Comparison of ENCODE assay signal across 15 cellular contexts in the genomic region with DNA sequence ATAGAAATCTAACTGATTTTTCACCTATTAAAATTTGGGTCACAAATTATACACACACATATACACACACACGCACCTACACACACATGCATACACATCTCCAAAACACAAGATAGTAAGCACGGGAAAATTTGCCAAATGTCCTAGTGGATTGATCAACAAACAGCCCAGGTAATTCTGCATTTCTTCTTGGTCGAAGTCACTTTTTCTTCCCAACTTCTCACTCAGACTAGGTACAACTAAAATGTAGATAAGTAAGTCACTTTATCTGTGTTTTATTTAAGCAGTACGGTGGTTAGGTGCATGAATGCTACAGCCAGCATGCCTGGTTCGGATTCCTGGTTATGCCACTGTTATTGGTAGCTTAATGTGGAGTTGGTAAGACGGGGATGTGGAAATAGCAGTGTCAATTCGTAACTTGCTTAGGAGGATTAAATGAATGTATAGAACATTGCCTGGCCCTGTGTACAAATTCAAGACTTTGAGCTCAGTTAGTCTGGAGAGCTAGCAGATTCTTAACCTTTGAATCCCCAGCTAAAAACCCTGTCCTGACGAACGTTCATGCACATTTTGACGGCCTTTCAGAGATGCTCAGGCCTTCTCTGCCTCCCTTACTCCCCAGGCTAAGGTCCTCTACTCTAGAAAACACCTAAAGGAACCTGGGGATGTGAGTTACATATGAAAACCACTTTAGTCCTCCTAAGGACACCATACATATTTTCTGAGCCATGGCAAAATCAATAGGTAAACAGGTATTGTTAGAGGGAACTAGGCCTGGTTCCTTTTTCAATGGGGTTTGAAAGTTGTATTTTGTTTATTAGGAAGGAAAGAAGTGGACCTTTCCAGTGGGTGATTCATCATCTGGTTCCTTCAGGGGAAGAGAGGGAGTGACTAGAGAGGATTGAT. TPM values are rescaled to one million over a fixed set of nuclear protein-coding genes. Genes with fewer than 3 reads are reported as not detected.
DNase-seq lines count a peak whose midpoint lies in the region; ATAC-seq and TF ChIP-seq lines count a peak whose summit lies in the region.
"Had no signal": no experiment of that assay in that cellular context is flagged by ENCODE, and none has a peak within 500 bp of the region (broad histone marks: within the 10 kb centered on the region; RNA-seq: fewer than 3 reads in every experiment).

No MANE protein-coding gene starts in this region.

- no peak for ATAC-seq in HG02623 (IDR thresholded peaks at IDR 0.05; ENCODE audit: unreplicated experiment)
- no peak for ATAC-seq in HG03175 (IDR thresholded peaks at IDR 0.05; ENCODE audit: unreplicated experiment)

- H3K4me1 ChIP-seq in Caco-2 = peaks cover 27% of the 10 kb centered on the region
- peaks cover 27% of the 10 kb centered on the region for H3K4me1 ChIP-seq in SJSA1 (replicated peaks)
- peaks cover 0 to 34% (median 19%) of the 10 kb centered on the region in 3 donors for H3K4me1 ChIP-seq in esophagus squamous epithelium
- no peaks in the 10 kb centered on the region for H3K4me1 ChIP-seq in prostate gland (replicated peaks)
- H3K4me1 ChIP-seq in adrenal gland (replicated peaks in 1 of 2) = no peaks in the 10 kb centered on the region

- H3K4me3 ChIP-seq in Caco-2 (ENCODE audit: low read depth, low read length) (no peak overlapping the region), SJSA1 (no peak overlapping the region), esophagus squamous epithelium (no peak overlapping the region), prostate gland (no peak overlapping the region), adrenal gland (no peak overlapping the region)
- H3K4me3 ChIP-seq: SK-N-MC had no signal

- POLR2A ChIA-PET in Caco-2 (lab: Charles Lee) = no interaction called here
- POLR2A ChIA-PET in activated CD4-positive, alpha-beta memory T cell treated with anti-CD3 and anti-CD28 coated beads for 36 hours (lab: Charles Lee) = no interaction called here

- intact Hi-C loops in Caco-2 (cut with micrococcal nuclease; ENCODE audit: unreplicated experiment) = loop anchor here (1.0 kb wide), 3 partner anchors 10 to 20 kb away; no protein-coding TSS in a partner anchor
- intact Hi-C loops in esophagus squamous epithelium (cut with DNase I) = no loop called here
- intact Hi-C loops in prostate gland (cut with DNase I) = no loop called here
- intact Hi-C loops in activated CD4-positive, alpha-beta memory T cell treated with anti-CD3 and anti-CD28 coated beads for 36 hours (cut with micrococcal nuclease) = no loop called here
- intact Hi-C loops in adrenal gland (cut with DNase I) = no loop called here

- CTCF ChIA-PET in Caco-2 (lab: Charles Lee) = interaction anchor here (0.7 kb wide), 1 partner anchor 19 kb away, joined by 3 read pairs; no protein-coding TSS in a partner anchor
- CTCF ChIA-PET in activated CD4-positive, alpha-beta memory T cell treated with anti-CD3 and anti-CD28 coated beads for 36 hours (lab: Charles Lee) = interaction anchor here (1.4 kb wide), 1 partner anchor 20 kb away, joined by 5 read pairs; no protein-coding TSS in a partner anchor

- WGBS in esophagus squamous epithelium, 2 donors = 55 to 63% methylated on average over 10 of the region's 10 CpGs
- WGBS in prostate gland = 87% methylated on average over 10 of the region's 10 CpGs
- WGBS in adrenal gland, 4 donors = 87 to 93% (median 91%) methylated on average over 10 of the region's 10 CpGs

- H3K4me3 Mint-ChIP-seq in Caco-2 (ENCODE audit: unreplicated experiment) = peak overlapping the region; percentile 10
- H3K4me3 Mint-ChIP-seq in activated CD4-positive, alpha-beta memory T cell treated with anti-CD3 and anti-CD28 coated beads for 36 hours = no peak overlapping the region

- H3K27me3 ChIP-seq in Caco-2 (replicated peaks; ENCODE audit: control insufficient read depth, insufficient read depth, low read length) (no peaks in the 10 kb centered on the region), SJSA1 (replicated peaks) (no peaks in the 10 kb centered on the region), esophagus squamous epithelium (no peaks in the 10 kb centered on the region), prostate gland (replicated peaks; ENCODE audit: insufficient read depth) (no peaks in the 10 kb centered on the region), adrenal gland (peaks cover 4% of the 10 kb centered on the region)

- H3K27ac ChIP-seq in SJSA1 = peak overlapping the region; percentile 49; the same call in 1 of the 2 replicates
- peak overlapping the region; percentile 75 to 89 (median 82) for H3K27ac ChIP-seq in esophagus squamous epithelium
- H3K27ac ChIP-seq in prostate gland = peak overlapping the region; percentile 55 to 64
- H3K27ac ChIP-seq in adrenal gland = peak overlapping the region in 2 of 5 donors; percentile 27 to 35
- H3K27ac ChIP-seq: SK-N-MC had no signal

- TF ChIP-seq CTCF in Caco-2 (IDR thresholded peaks at IDR 0.05; ENCODE audit: insufficient read depth in 1 of 2, low read depth in 1 of 2, low read length in 1 of 2, severe bottlenecking in 1 of 2, unreplicated experiment in 1 of 2) = no peak
- no peak for TF ChIP-seq CTCF in esophagus squamous epithelium (IDR thresholded peaks at IDR 0.05)
- no peak for TF ChIP-seq CTCF in prostate gland (IDR thresholded peaks at IDR 0.05)
- no peak for TF ChIP-seq CTCF in adrenal gland (IDR thresholded peaks at IDR 0.05)

- no peaks in the 10 kb centered on the region for H3K9me3 Mint-ChIP-seq in Caco-2 (ENCODE audit: unreplicated experiment)
- H3K9me3 Mint-ChIP-seq in activated CD4-positive, alpha-beta memory T cell treated with anti-CD3 and anti-CD28 coated beads for 36 hours = no peaks in the 10 kb centered on the region

- H3K27me3 Mint-ChIP-seq in Caco-2 (ENCODE audit: insufficient read depth, unreplicated experiment) = no peaks in the 10 kb centered on the region
- H3K27me3 Mint-ChIP-seq in activated CD4-positive, alpha-beta memory T cell treated with anti-CD3 and anti-CD28 coated beads for 36 hours = no peaks in the 10 kb centered on the region

- H3K4me1 Mint-ChIP-seq in Caco-2 (ENCODE audit: low read depth, unreplicated experiment) = peaks cover 19% of the 10 kb centered on the region
- H3K4me1 Mint-ChIP-seq in activated CD4-positive, alpha-beta memory T cell treated with anti-CD3 and anti-CD28 coated beads for 36 hours (ENCODE audit: low read depth) = no peaks in the 10 kb centered on the region

- TSS peak; percentile 96 for BruUV-seq in Caco-2 (replicated peaks; lab: Mats Ljungman, UMichigan)

- TF ChIP-seq POLR2A in esophagus squamous epithelium (IDR thresholded peaks at IDR 0.05) (no peak), prostate gland (IDR thresholded peaks at IDR 0.05) (no peak), adrenal gland (IDR thresholded peaks at IDR 0.05) (no peak)

- no peaks in the 10 kb centered on the region for H3K9me3 ChIP-seq in Caco-2
- no peaks in the 10 kb centered on the region for H3K9me3 ChIP-seq in SJSA1 (replicated peaks)
- H3K9me3 ChIP-seq in esophagus squamous epithelium = no peaks in the 10 kb centered on the region
- H3K9me3 ChIP-seq in prostate gland = no peaks in the 10 kb centered on the region
- no peaks in the 10 kb centered on the region for H3K9me3 ChIP-seq in adrenal gland (replicated peaks in 1 of 3)

- H3K36me3 ChIP-seq in Caco-2 (ENCODE audit: control insufficient read depth, insufficient read depth, low read length) (no peaks in the 10 kb centered on the region), SJSA1 (no peaks in the 10 kb centered on the region), esophagus squamous epithelium (no peaks in the 10 kb centered on the region), prostate gland (no peaks in the 10 kb centered on the region), adrenal gland (replicated peaks in 1 of 2) (no peaks in the 10 kb centered on the region)

- H3K36me3 Mint-ChIP-seq in Caco-2 (ENCODE audit: insufficient read depth, unreplicated experiment) = peaks cover 5% of the 10 kb centered on the region
- no peaks in the 10 kb centered on the region for H3K36me3 Mint-ChIP-seq in activated CD4-positive, alpha-beta memory T cell treated with anti-CD3 and anti-CD28 coated beads for 36 hours

- no peak for DNase-seq in Caco-2
- DNase-seq in SJSA1 (ENCODE audit: low read depth in 1 of 2, low spot score in 2 of 2) = no peak
- DNase-seq in esophagus squamous epithelium (lab: John Stamatoyannopoulos, UW) = no peak
- no peak for DNase-seq in prostate gland (ENCODE audit: low spot score)
- DNase-seq in activated CD4-positive, alpha-beta memory T cell treated with anti-CD3 and anti-CD28 coated beads for 36 hours = no peak
- no peak for DNase-seq in adrenal gland
- DNase-seq: activated naive CD4-positive, alpha-beta T cell treated with Interleukin-2 at 50 U/mL for 16 hours; caudate nucleus; GF-D8; glutamatergic neuron; NCI-H1105; stimulated activated CD4-positive, alpha-beta T cell treated with anti-CD3 and anti-CD28 coated beads, Interleukin-2, amount 100 ng/mL, for 24 hours had no signal

- H3K27ac Mint-ChIP-seq in Caco-2 (ENCODE audit: unreplicated experiment) = peak overlapping the region; percentile 54
- no peak overlapping the region for H3K27ac Mint-ChIP-seq in activated CD4-positive, alpha-beta memory T cell treated with anti-CD3 and anti-CD28 coated beads for 36 hours

RNA-seq across cellular contexts. Expression of gene CYP24A1, which starts 50.9 kb away (rescaled TPM):
- total RNA-seq in Caco-2 (2022) (3.6 and 3.7 TPM in 2 replicates), esophagus squamous epithelium (10 to 100 TPM in 2 of 4 donors, 1 to 10 TPM in 2; 1.3 to 12.3 (median 8.9) TPM), prostate gland (1 to 10 TPM in 1 of 2 donors, not detected in 1; 1.9 TPM), adrenal gland (not detected)
- total RNA-seq in SJSA1 (2014; rRNA removed; shearing (Covaris generic)) = not detected in 2 replicates
- under 1 TPM; 0.57 to 0.92 TPM for total RNA-seq in activated CD4-positive, alpha-beta memory T cell treated with anti-CD3 and anti-CD28 coated beads for 36 hours
- under 1 TPM in 1 of 3 donors, not detected in 2; 0.09 TPM for polyA plus RNA-seq in adrenal gland

RNA-seq across cellular contexts. Expression of gene BCAS1, which starts 52.5 kb away (rescaled TPM):
- total RNA-seq in Caco-2 (2022) (1.2 and 2.0 TPM in 2 replicates), esophagus squamous epithelium (1 to 10 TPM in 3 of 4 donors, under 1 TPM in 1; 0.97 to 9.3 (median 4.4) TPM), prostate gland (10 to 100 TPM; 32.0 to 58.6 TPM), adrenal gland (under 1 TPM in 1 of 8 donors, not detected in 7; 0.11 TPM)
- total RNA-seq in SJSA1 (2014; rRNA removed; shearing (Covaris generic)) = 0.66 and 1.8 TPM in 2 replicates
- under 1 TPM; 0.07 to 0.17 TPM for total RNA-seq in activated CD4-positive, alpha-beta memory T cell treated with anti-CD3 and anti-CD28 coated beads for 36 hours
- under 1 TPM; 0.07 to 0.80 (median 0.13) TPM for polyA plus RNA-seq in adrenal gland
